Comparison of ENCODE assay signal across 11 cellular contexts in genomic region chr1:154497026-154497806, GRCh38. TPM values are rescaled to one million over a fixed set of nuclear protein-coding genes. Genes with fewer than 3 reads are reported as not detected.
DNase-seq lines count a peak whose midpoint lies in the region; ATAC-seq and TF ChIP-seq lines count a peak whose summit lies in the region.
"Had no signal": no experiment of that assay in that cellular context is flagged by ENCODE, and none has a peak within 500 bp of the region (broad histone marks: within the 10 kb centered on the region; RNA-seq: fewer than 3 reads in every experiment).

No MANE protein-coding gene starts in this region.

- no peaks in the 10 kb centered on the region for H3K79me1 ChIP-seq in H9 (ENCODE audit: insufficient read depth, low read depth, low read length, poor library complexity, severe bottlenecking)

- H3K79me2 ChIP-seq in H9 (ENCODE audit: insufficient read depth, low read length): no peaks in the 10 kb centered on the region

- no peak overlapping the region for H4K5ac ChIP-seq in H9 (ENCODE audit: insufficient read length, low read depth, low read length)

- H3K14ac ChIP-seq in H9 (ENCODE audit: insufficient read depth, low read length): no peak overlapping the region

- H3K23ac ChIP-seq in H9 (ENCODE audit: insufficient read length, low read depth, low read length): no peak overlapping the region

- H3K4me3 Mint-ChIP-seq in activated CD4-positive, alpha-beta memory T cell treated with anti-CD3 and anti-CD28 coated beads for 36 hours: peak overlapping the region; percentile 33
- no peak overlapping the region for H3K4me3 Mint-ChIP-seq in activated CD4-positive, alpha-beta memory T cell treated with anti-CD3 and anti-CD28 coated beads, Interleukin-2, amount 10 ng/mL, durations not matched to agents 7 days and 5 days
- H3K4me3 Mint-ChIP-seq in T-cell (peak overlapping the region in 1 of 3 donors; percentile 55), H9 (no peak overlapping the region)

- no peaks in the 10 kb centered on the region for H3K36me3 Mint-ChIP-seq in activated CD4-positive, alpha-beta memory T cell treated with anti-CD3 and anti-CD28 coated beads for 36 hours
- peaks cover 2% of the 10 kb centered on the region for H3K36me3 Mint-ChIP-seq in activated CD4-positive, alpha-beta memory T cell treated with anti-CD3 and anti-CD28 coated beads, Interleukin-2, amount 10 ng/mL, durations not matched to agents 7 days and 5 days (ENCODE audit: low read depth)
- H3K36me3 Mint-ChIP-seq in T-cell: no peaks in the 10 kb centered on the region
- H3K36me3 Mint-ChIP-seq in H9 (ENCODE audit: insufficient read depth in 1 of 3, low read depth in 3 of 3): no peaks in the 10 kb centered on the region

- POLR2A ChIA-PET in activated CD4-positive, alpha-beta memory T cell treated with anti-CD3 and anti-CD28 coated beads for 36 hours (lab: Charles Lee): interaction anchor here (0.7 to 1.0 kb wide), 4 partner anchors 16 to 58 kb away, joined by 3 to 5 read pairs (median 3); no protein-coding TSS in a partner anchor
- POLR2A ChIA-PET in activated CD4-positive, alpha-beta memory T cell treated with anti-CD3 and anti-CD28 coated beads, Interleukin-2, amount 10 ng/mL, durations not matched to agents 7 days and 5 days (lab: Charles Lee): no interaction called here
- POLR2A ChIA-PET in T-cell (lab: Charles Lee): no interaction called here

- peak overlapping the region; percentile 87 for H3K27ac Mint-ChIP-seq in activated CD4-positive, alpha-beta memory T cell treated with anti-CD3 and anti-CD28 coated beads for 36 hours
- no peak overlapping the region for H3K27ac Mint-ChIP-seq in activated CD4-positive, alpha-beta memory T cell treated with anti-CD3 and anti-CD28 coated beads, Interleukin-2, amount 10 ng/mL, durations not matched to agents 7 days and 5 days
- H3K27ac Mint-ChIP-seq in T-cell (peak overlapping the region; percentile 84 to 91), H9 (no peak overlapping the region)

- peaks cover 20% of the 10 kb centered on the region for H3K27me3 Mint-ChIP-seq in activated CD4-positive, alpha-beta memory T cell treated with anti-CD3 and anti-CD28 coated beads for 36 hours
- H3K27me3 Mint-ChIP-seq in activated CD4-positive, alpha-beta memory T cell treated with anti-CD3 and anti-CD28 coated beads, Interleukin-2, amount 10 ng/mL, durations not matched to agents 7 days and 5 days: peaks cover 31% of the 10 kb centered on the region
- H3K27me3 Mint-ChIP-seq in T-cell (peaks cover 18 to 20% of the 10 kb centered on the region in 2 donors), H9 (ENCODE audit: low read depth) (peaks cover 39% of the 10 kb centered on the region)

- H2BK120ac ChIP-seq in H9 (ENCODE audit: low read depth, low read length, poor library complexity, severe bottlenecking): no peak overlapping the region

- H3K9ac ChIP-seq in H9 (ENCODE audit: extremely low read depth, insufficient read length, low read length): no peak overlapping the region

- H3K4me2 ChIP-seq in H9 (ENCODE audit: insufficient read depth, insufficient read length, low read length): no peak overlapping the region

- CTCF ChIA-PET in activated CD4-positive, alpha-beta memory T cell treated with anti-CD3 and anti-CD28 coated beads for 36 hours (lab: Charles Lee): interaction anchor here (0.7 to 1.8 kb wide), 7 partner anchors 12 to 162 kb away, joined by 3 to 16 read pairs (median 4); no protein-coding TSS in a partner anchor
- CTCF ChIA-PET in activated CD4-positive, alpha-beta memory T cell treated with anti-CD3 and anti-CD28 coated beads, Interleukin-2, amount 10 ng/mL, durations not matched to agents 7 days and 5 days (lab: Charles Lee): interaction anchor here (1.0 to 1.6 kb wide), 2 partner anchors 18 to 37 kb away, joined by 3 read pairs; no protein-coding TSS in a partner anchor
- CTCF ChIA-PET in T-cell (lab: Charles Lee): interaction anchor here in 1 of 2 donors (0.7 kb wide), 1 partner anchor 18 kb away, joined by 3 read pairs; no protein-coding TSS in a partner anchor

- no peak overlapping the region for H4K8ac ChIP-seq in H9 (replicated peaks; ENCODE audit: insufficient read length, low read depth, low read length)

- H3K9me3 ChIP-seq in right atrium auricular region (no peaks in the 10 kb centered on the region), H9 (ENCODE audit: control insufficient read depth, low read depth, low read length) (no peaks in the 10 kb centered on the region)

- H3K27me3 ChIP-seq in right atrium auricular region (peaks cover 0 to 9% of the 10 kb centered on the region in 2 donors), H9 (ENCODE audit: insufficient read depth, low read length) (peaks cover 30% of the 10 kb centered on the region)

- no peak overlapping the region for H2BK12ac ChIP-seq in H9 (ENCODE audit: insufficient read length, low read depth, low read length)

- ATAC-seq in T-cell (replicated peaks in 1 of 4): peak; percentile 18 to 85 (median 34)
- peak; percentile 50 for ATAC-seq in stimulated activated naive CD8-positive, alpha-beta T cell treated with anti-CD3 and anti-CD28 coated beads, Interleukin-15, Interleukin-2, amounts not matched to agents 100 U/mL and 50 U/mL, for 24 hours

- no peak overlapping the region for H2AFZ ChIP-seq in H9 (ENCODE audit: low read length)

- H3K4me1 Mint-ChIP-seq in activated CD4-positive, alpha-beta memory T cell treated with anti-CD3 and anti-CD28 coated beads for 36 hours (ENCODE audit: low read depth): peaks cover 57% of the 10 kb centered on the region
- H3K4me1 Mint-ChIP-seq in activated CD4-positive, alpha-beta memory T cell treated with anti-CD3 and anti-CD28 coated beads, Interleukin-2, amount 10 ng/mL, durations not matched to agents 7 days and 5 days: peaks cover 39% of the 10 kb centered on the region
- H3K4me1 Mint-ChIP-seq in T-cell: peaks cover 36 to 40% (median 40%) of the 10 kb centered on the region in 3 donors
- H3K4me1 Mint-ChIP-seq in H9: peaks cover 12 to 17% of the 10 kb centered on the region in 2 experiments

- WGBS in H9 (ENCODE audit: extremely low coverage, insufficient read length, low lambda C conversion rate): no CpG with 5 or more reads among the region's 5 CpGs

- peak overlapping the region; percentile 32 to 52 for H3K27ac ChIP-seq in right atrium auricular region
- H3K27ac ChIP-seq in H9 (ENCODE audit: insufficient read length, low read depth, low read length): no peak overlapping the region

- DNase-seq in activated CD4-positive, alpha-beta memory T cell treated with anti-CD3 and anti-CD28 coated beads for 36 hours: peak; percentile 40
- no peak for DNase-seq in activated CD4-positive, alpha-beta memory T cell treated with anti-CD3 and anti-CD28 coated beads, Interleukin-2, amount 10 ng/mL, durations not matched to agents 7 days and 5 days
- DNase-seq in T-cell (peak in 2 of 34 experiments; percentile 6 to 8), right atrium auricular region (ENCODE audit: low spot score) (peak; percentile 66), NCI-H1048 (lab: John Stamatoyannopoulos, UW) (no peak), H9 (no peak)
- DNase-seq in stimulated activated naive CD8-positive, alpha-beta T cell treated with anti-CD3 and anti-CD28 coated beads, Interleukin-15, Interleukin-2, amounts not matched to agents 100 U/mL and 50 U/mL, for 24 hours: no peak
- DNase-seq in stimulated activated CD8-positive, alpha-beta memory T cell treated with anti-CD3 and anti-CD28 coated beads, Interleukin-4, amount 100 ng/mL, for 48 hours: no peak
- DNase-seq: activated CD4-positive, CD25-positive, alpha-beta regulatory T cell treated with anti-CD3 and anti-CD28 coated beads, Interleukin-2, amount 50 U/mL, for 72 hours; stimulated activated CD4-positive, alpha-beta T cell treated with anti-CD3 and anti-CD28 coated beads, Interleukin-4, amount 100 ng/mL, for 4 hours had no signal

- no peaks in the 10 kb centered on the region for H3K36me3 ChIP-seq in right atrium auricular region

- H3K18ac ChIP-seq in H9 (ENCODE audit: insufficient read length, low read depth, low read length): no peak overlapping the region

- H3K4ac ChIP-seq in H9 (ENCODE audit: low read depth, low read length): no peak overlapping the region

- no peak overlapping the region for H2AK5ac ChIP-seq in H9 (ENCODE audit: insufficient read length, low read length)

- TF ChIP-seq CTCF in right atrium auricular region (IDR thresholded peaks at IDR 0.05) (no peak), H9 (conservative IDR thresholded peaks at IDR 0.05) (no peak)

- H3K4me3 ChIP-seq in right atrium auricular region: no peak overlapping the region

- no peaks in the 10 kb centered on the region for H3K9me3 Mint-ChIP-seq in activated CD4-positive, alpha-beta memory T cell treated with anti-CD3 and anti-CD28 coated beads for 36 hours
- peaks cover 6% of the 10 kb centered on the region for H3K9me3 Mint-ChIP-seq in activated CD4-positive, alpha-beta memory T cell treated with anti-CD3 and anti-CD28 coated beads, Interleukin-2, amount 10 ng/mL, durations not matched to agents 7 days and 5 days
- H3K9me3 Mint-ChIP-seq in T-cell (no peaks in the 10 kb centered on the region), H9 (no peaks in the 10 kb centered on the region; a peak in 1 of 5 replicates)

- H2BK5ac ChIP-seq in H9 (ENCODE audit: insufficient read length, low read length): no peak overlapping the region

- no peak overlapping the region for H2BK20ac ChIP-seq in H9 (ENCODE audit: low read depth, low read length, poor library complexity, severe bottlenecking)

- peaks cover 3% of the 10 kb centered on the region for H3K23me2 ChIP-seq in H9 (ENCODE audit: insufficient read length, low read depth, low read length, poor library complexity, severe bottlenecking)

- H4K91ac ChIP-seq in H9 (ENCODE audit: insufficient read length, low read depth, low read length): no peak overlapping the region

- H3K4me1 ChIP-seq in right atrium auricular region (peaks cover 0 to 51% of the 10 kb centered on the region in 2 donors), H9 (ENCODE audit: insufficient read depth, low read length) (no peaks in the 10 kb centered on the region; the same call in 1 of the 2 replicates)

- no peak overlapping the region for H3K56ac ChIP-seq in H9 (ENCODE audit: insufficient read length, low read depth, low read length)

- H3T11ph ChIP-seq in H9 (ENCODE audit: low read length): no peak overlapping the region

- H2BK15ac ChIP-seq in H9 (ENCODE audit: low read depth, low read length): no peak overlapping the region

- intact Hi-C loops in activated CD4-positive, alpha-beta memory T cell treated with anti-CD3 and anti-CD28 coated beads for 36 hours (cut with micrococcal nuclease): loop anchor here (1.0 to 5.0 kb wide), 2 partner anchors 18 to 260 kb away; no protein-coding TSS in a partner anchor

- H4K20me1 ChIP-seq in H9 (ENCODE audit: control insufficient read depth, insufficient read depth, insufficient read length): no peaks in the 10 kb centered on the region

RNA-seq across cellular contexts. Expression of gene TDRD10, which starts 4.8 kb away (rescaled TPM):
- not detected for total RNA-seq in activated CD4-positive, alpha-beta memory T cell treated with anti-CD3 and anti-CD28 coated beads for 36 hours
- not detected for total RNA-seq in activated CD4-positive, alpha-beta memory T cell treated with anti-CD3 and anti-CD28 coated beads, Interleukin-2, amount 10 ng/mL, durations not matched to agents 7 days and 5 days
- not detected for total RNA-seq in T-cell
- 1 to 10 TPM in 1 of 2 donors, under 1 TPM in 1; 0.85 to 1.8 TPM for total RNA-seq in right atrium auricular region
- total RNA-seq in H9 (2021): 0.31 TPM in 1 of 2 replicates, not detected in the other
- total RNA-seq: kidney epithelial cell had no signal

RNA-seq across cellular contexts. Expression of gene SHE, which starts 5.0 kb away (rescaled TPM):
- total RNA-seq in activated CD4-positive, alpha-beta memory T cell treated with anti-CD3 and anti-CD28 coated beads for 36 hours: under 1 TPM in 1 of 2 experiments, not detected in 1; 0.07 TPM
- not detected for total RNA-seq in activated CD4-positive, alpha-beta memory T cell treated with anti-CD3 and anti-CD28 coated beads, Interleukin-2, amount 10 ng/mL, durations not matched to agents 7 days and 5 days
- total RNA-seq in T-cell (under 1 TPM in 3 of 5 donors, not detected in 2; 0.06 to 0.07 (median 0.06) TPM), right atrium auricular region (10 to 100 TPM; 10.8 to 19.9 TPM), H9 (2021) (0.35 and 0.48 TPM in 2 replicates)

Comparison
In these comparisons a context has a peak if more than half of its experiments do, and no peak if none do; other contexts are left out.
1. DNase-seq: peak in activated CD4-positive, alpha-beta memory T cell treated with anti-CD3 and anti-CD28 coated beads for 36 hours (single experiment) and right atrium auricular region (single experiment); none in activated CD4-positive, alpha-beta memory T cell treated with anti-CD3 and anti-CD28 coated beads, Interleukin-2, amount 10 ng/mL, durations not matched to agents 7 days and 5 days (single experiment), stimulated activated naive CD8-positive, alpha-beta T cell treated with anti-CD3 and anti-CD28 coated beads, Interleukin-15, Interleukin-2, amounts not matched to agents 100 U/mL and 50 U/mL, for 24 hours (single experiment), stimulated activated CD8-positive, alpha-beta memory T cell treated with anti-CD3 and anti-CD28 coated beads, Interleukin-4, amount 100 ng/mL, for 48 hours (single experiment), NCI-H1048 (single experiment) and H9 (single experiment).
2. H3K27ac Mint-ChIP-seq: peak in activated CD4-positive, alpha-beta memory T cell treated with anti-CD3 and anti-CD28 coated beads for 36 hours (single experiment) and T-cell (2 of 2); none in activated CD4-positive, alpha-beta memory T cell treated with anti-CD3 and anti-CD28 coated beads, Interleukin-2, amount 10 ng/mL, durations not matched to agents 7 days and 5 days (single experiment) and H9 (0 of 3).